Comparison of ENCODE assay signal across 28 cellular contexts in genomic region chr4:13597141-13597540, GRCh38. TPM values are rescaled to one million over a fixed set of nuclear protein-coding genes. Genes with fewer than 3 reads are reported as not detected.
"Had no signal": no experiment of that assay in that cellular context is flagged by ENCODE, and none has a peak within 500 bp of the region (broad histone marks: within the 10 kb centered on the region; RNA-seq: fewer than 3 reads in every experiment).

No MANE protein-coding gene starts in this region.

- H3K27ac ChIP-seq: colonic mucosa, esophagus squamous epithelium, gastrocnemius medialis, parathyroid adenoma, prostate gland, right atrium auricular region, sigmoid colon, thoracic aorta, tibial nerve, upper lobe of right lung, uterus had no signal

- H3K4me3 Mint-ChIP-seq: memory B cell; mesothelial cell of epicardium; naive B cell; natural killer cell treated with Interleukin-12 subunit alpha and Interleukin-12 subunit beta and Interleukin-15 and Interleukin-18, amount 100 ng/mL, for 72 hours; neural crest cell; stimulated activated memory B cell treated with anti-CD40 and anti-IgM and Interleukin-4, amounts not matched to agents 10 μg/mL and 1 μg/mL and 100 μg/mL, for 72 hours; stimulated activated naive CD8-positive, alpha-beta T cell treated with anti-CD3 and anti-CD28 coated beads, Interleukin-15, Interleukin-2, amounts not matched to agents 100 ng/mL and 50 ng/mL, for 24 hours had no signal

- H3K4me1 Mint-ChIP-seq: mesothelial cell of epicardium, neural crest cell had no signal

- H3K27me3 ChIP-seq: colonic mucosa, esophagus squamous epithelium, gastrocnemius medialis, right atrium auricular region, sigmoid colon, tibial nerve, upper lobe of right lung, uterus had no signal

- H3K9ac ChIP-seq: parathyroid adenoma had no signal

- DNase-seq: colonic mucosa; dermis blood vessel endothelial cell; effector memory CD4-positive, alpha-beta T cell; erythroblast; esophagus squamous epithelium; gastrocnemius medialis; head of caudate nucleus; left ventricle myocardium superior; mucosa of descending colon; naive B cell; sigmoid colon; stimulated activated CD4-positive, alpha-beta T cell treated with anti-CD3 and anti-CD28 coated beads, Interleukin-4, amount 100 ng/mL, for 4 hours; upper lobe of right lung; uterus had no signal

- FAIRE-seq: keratinocyte had no signal

- H3K36me3 ChIP-seq: colonic mucosa, prostate gland, uterus had no signal

- H3K4me1 ChIP-seq: colonic mucosa, gastrocnemius medialis, parathyroid adenoma, prostate gland, right atrium auricular region, tibial nerve, upper lobe of right lung, uterus had no signal

- H3K9me3 ChIP-seq: colonic mucosa, esophagus squamous epithelium, gastrocnemius medialis, mucosa of descending colon, prostate gland, right atrium auricular region, sigmoid colon, thoracic aorta, tibial nerve, upper lobe of right lung, uterus had no signal

- H3K9me3 Mint-ChIP-seq: memory B cell; mesothelial cell of epicardium; natural killer cell treated with Interleukin-12 subunit alpha and Interleukin-12 subunit beta and Interleukin-15 and Interleukin-18, amount 100 ng/mL, for 72 hours; neural crest cell; stimulated activated memory B cell treated with anti-CD40 and anti-IgM and Interleukin-4, amounts not matched to agents 10 μg/mL and 1 μg/mL and 100 μg/mL, for 72 hours; stimulated activated naive CD8-positive, alpha-beta T cell treated with anti-CD3 and anti-CD28 coated beads, Interleukin-15, Interleukin-2, amounts not matched to agents 100 ng/mL and 50 ng/mL, for 24 hours had no signal

- H3K4me3 ChIP-seq: colonic mucosa, esophagus squamous epithelium, gastrocnemius medialis, lung, mucosa of descending colon, prostate gland, right atrium auricular region, sigmoid colon, thoracic aorta, tibial nerve, upper lobe of right lung, uterus had no signal

- H3K27me3 Mint-ChIP-seq: memory B cell; naive B cell; natural killer cell treated with Interleukin-12 subunit alpha and Interleukin-12 subunit beta and Interleukin-15 and Interleukin-18, amount 100 ng/mL, for 72 hours; stimulated activated memory B cell treated with anti-CD40 and anti-IgM and Interleukin-4, amounts not matched to agents 10 μg/mL and 1 μg/mL and 100 μg/mL, for 72 hours; stimulated activated naive CD8-positive, alpha-beta T cell treated with anti-CD3 and anti-CD28 coated beads, Interleukin-15, Interleukin-2, amounts not matched to agents 100 ng/mL and 50 ng/mL, for 24 hours had no signal

- H3K79me2 ChIP-seq: parathyroid adenoma had no signal

- H2AFZ ChIP-seq: parathyroid adenoma had no signal

- H3K27ac Mint-ChIP-seq: memory B cell; mesothelial cell of epicardium; natural killer cell treated with Interleukin-12 subunit alpha and Interleukin-12 subunit beta and Interleukin-15 and Interleukin-18, amount 100 ng/mL, for 72 hours; stimulated activated memory B cell treated with anti-CD40 and anti-IgM and Interleukin-4, amounts not matched to agents 10 μg/mL and 1 μg/mL and 100 μg/mL, for 72 hours; stimulated activated naive CD8-positive, alpha-beta T cell treated with anti-CD3 and anti-CD28 coated beads, Interleukin-15, Interleukin-2, amounts not matched to agents 100 ng/mL and 50 ng/mL, for 24 hours had no signal

RNA-seq across cellular contexts. Expression of gene NKX3-2, which starts 52.8 kb away (rescaled TPM):
- total RNA-seq: dermis blood vessel endothelial cell; gastrocnemius medialis; glomerular endothelial cell; left ventricle myocardium superior; lung; natural killer cell treated with Interleukin-12 subunit alpha and Interleukin-12 subunit beta and Interleukin-15 and Interleukin-18, amount 100 ng/mL, for 72 hours; right atrium auricular region; upper lobe of right lung had no signal
- polyA plus RNA-seq: lung had no signal
